Comparison of ENCODE assay signal across 21 cellular contexts in genomic region chr2:96361751-96362150, GRCh38. TPM values are rescaled to one million over a fixed set of nuclear protein-coding genes. Genes with fewer than 3 reads are reported as not detected.
DNase-seq lines count a peak whose midpoint lies in the region; ATAC-seq, FAIRE-seq and TF ChIP-seq lines count a peak whose summit lies in the region.
"Had no signal": no experiment of that assay in that cellular context is flagged by ENCODE, and none has a peak within 500 bp of the region (broad histone marks: within the 10 kb centered on the region; RNA-seq: fewer than 3 reads in every experiment).

No MANE protein-coding gene starts in this region.

- no peak for TF ChIP-seq CTCF in HepG2 (CRISPR knock-in tag; IDR thresholded peaks at IDR 0.05)
- no peak for TF ChIP-seq CTCF in right lobe of liver (IDR thresholded peaks at IDR 0.05)

- in situ Hi-C loops in HepG2 (cut with HindIII; ENCODE audit: extremely low pct_ligation_motif_present, low pct_unique_long_range_greater_than_20kb) = no loop called here

- no peak for FAIRE-seq in HepG2 (lab: Jason Lieb, UNC)
- FAIRE-seq: D721Med, GM12891, GM19239 had no signal

- POLR2A ChIA-PET in HepG2 (lab: Yijun Ruan, JAX) = no interaction called here

- H3K79me2 ChIP-seq in HepG2 (ENCODE audit: insufficient read depth, low read length) = no peaks in the 10 kb centered on the region

- no peaks in the 10 kb centered on the region for H3K27me3 Mint-ChIP-seq in T-helper 17 cell
- H3K27me3 Mint-ChIP-seq: CD4-positive, alpha-beta T cell had no signal

- no peaks in the 10 kb centered on the region for H4K20me1 ChIP-seq in HepG2 (ENCODE audit: insufficient read depth, low read length)
- H4K20me1 ChIP-seq: BLaER1 had no signal

- no peak overlapping the region for H3K4me2 ChIP-seq in HepG2 (ENCODE audit: low read depth, low read length)
- H3K4me2 ChIP-seq: BLaER1 had no signal

- H3K27ac Mint-ChIP-seq in T-helper 17 cell = peak overlapping the region; percentile 94
- H3K27ac Mint-ChIP-seq: CD4-positive, alpha-beta T cell; CD8-positive, alpha-beta T cell had no signal

- TF ChIP-seq POLR2A in HepG2 (IDR thresholded peaks at IDR 0.05; ENCODE audit: insufficient read depth in 1 of 2, low read depth in 2 of 2, low read length in 2 of 2) = no peak
- TF ChIP-seq POLR2A in right lobe of liver (IDR thresholded peaks at IDR 0.05) = no peak

- H3K4me1 Mint-ChIP-seq in T-helper 17 cell = peaks cover 13% of the 10 kb centered on the region
- H3K4me1 Mint-ChIP-seq: CD14-positive monocyte had no signal

- BruUV-seq in HepG2 (replicated peaks; lab: Mats Ljungman, UMichigan) = no TSS peak

- no peak overlapping the region for H2AFZ ChIP-seq in HepG2 (ENCODE audit: low read length)

- intact Hi-C loops in HepG2 (cut with micrococcal nuclease; ENCODE audit: unreplicated experiment) = no loop called here
- intact Hi-C loops in right lobe of liver (cut with DNase I) = no loop called here

- TF ChIP-seq EP300 in HepG2 (IDR thresholded peaks at IDR 0.05; ENCODE audit: low read depth in 2 of 2, low read length in 2 of 2) (no peak), HepG2 (CRISPR knock-in tag; IDR thresholded peaks at IDR 0.05; ENCODE audit: borderline replicate concordance) (no peak)

- H3K27me3 ChIP-seq in HepG2 (ENCODE audit: control insufficient read depth in 1 of 2, insufficient read depth in 2 of 2, low read length in 2 of 2) = no peaks in the 10 kb centered on the region
- no peaks in the 10 kb centered on the region for H3K27me3 ChIP-seq in right lobe of liver
- H3K27me3 ChIP-seq: BE2C, BLaER1 had no signal

- 62% methylated on average over 2 of the region's 2 CpGs for WGBS in HepG2 (ENCODE audit: low lambda C conversion rate)
- whole genome bisulfite sequencing in right lobe of liver (ENCODE audit: insufficient coverage, low coverage, low lambda C conversion rate, missing lambda C conversion rate) = 29% methylated on average over 2 of the region's 2 CpGs

- H3K9me3 ChIP-seq in HepG2 (ENCODE audit: low read length) (no peaks in the 10 kb centered on the region), right lobe of liver (no peaks in the 10 kb centered on the region), T-helper 17 cell (ENCODE audit: control insufficient read depth, low read length, poor library complexity, severe bottlenecking) (no peaks in the 10 kb centered on the region)
- H3K9me3 ChIP-seq: BE2C, BLaER1, Caco-2 had no signal

- TF ChIP-seq RAD21 in HepG2 (CRISPR knock-in tag; IDR thresholded peaks at IDR 0.05) = no peak

- ATAC-seq in HepG2 = peak; percentile 42; the same call in 1 of the 3 replicates
- no peak for ATAC-seq in right lobe of liver
- no peak for ATAC-seq in T-helper 17 cell
- no peak for ATAC-seq in HG03196 (IDR thresholded peaks at IDR 0.05; ENCODE audit: unreplicated experiment)
- ATAC-seq: CD8-positive, alpha-beta T cell had no signal

- no peak overlapping the region for H3K9ac ChIP-seq in HepG2 (ENCODE audit: insufficient read depth, low read depth, low read length)
- H3K9ac ChIP-seq: BLaER1 had no signal

- peaks cover 6% of the 10 kb centered on the region; the same call in 1 of the 2 replicates for H3K4me1 ChIP-seq in HepG2 (ENCODE audit: insufficient read depth, low read length)
- peaks cover 0 to 8% (median 2%) of the 10 kb centered on the region in 4 donors for H3K4me1 ChIP-seq in right lobe of liver
- H3K4me1 ChIP-seq: BE2C, BLaER1, Caco-2 had no signal

- no peak for DNase-seq in HepG2 (ENCODE audit: low spot score)
- no peak for DNase-seq in right lobe of liver
- DNase-seq in T-helper 17 cell = no peak
- no peak for DNase-seq in occipital lobe (lab: John Stamatoyannopoulos, UW)
- DNase-seq: ACHN; BE2C; C1 segment of cervical spinal cord; Caco-2; Calu3; CD4-positive, alpha-beta T cell; CD8-positive, alpha-beta T cell; DMS79 treated with DMSO at 0.1 percent for 48 hours; GF-D8 had no signal

- H3K4me3 ChIP-seq in HepG2 (replicated peaks in 1 of 3; ENCODE audit: insufficient read depth in 1 of 3, low read depth in 2 of 3, low read length in 3 of 3) = no peak overlapping the region
- H3K4me3 ChIP-seq in right lobe of liver = no peak overlapping the region
- H3K4me3 ChIP-seq: BLaER1 had no signal

- no peak overlapping the region for H3K4me3 Mint-ChIP-seq in T-helper 17 cell
- H3K4me3 Mint-ChIP-seq: CD14-positive monocyte; CD4-positive, alpha-beta T cell; CD8-positive, alpha-beta T cell had no signal

- CTCF ChIA-PET in HepG2 (lab: Yijun Ruan, JAX; ENCODE audit: low intra/inter-chr PET ratio, low total read pairs) = no interaction called here

- peaks cover 20 to 80% of the 10 kb centered on the region in 2 experiments for H3K36me3 ChIP-seq in HepG2 (replicated peaks in 1 of 2; ENCODE audit: control insufficient read depth in 1 of 2, insufficient read depth in 2 of 2, low read length in 2 of 2)
- H3K36me3 ChIP-seq in right lobe of liver = no peaks in the 10 kb centered on the region

- H3K27ac ChIP-seq in HepG2 (ENCODE audit: extremely low read length, insufficient read depth, low read length) (peak overlapping the region; percentile 24), right lobe of liver (no peak overlapping the region)
- H3K27ac ChIP-seq: 22Rv1, BLaER1 had no signal

- no peaks in the 10 kb centered on the region for H3K36me3 Mint-ChIP-seq in T-helper 17 cell (ENCODE audit: low read depth)
- H3K36me3 Mint-ChIP-seq: CD8-positive, alpha-beta T cell had no signal

RNA-seq across cellular contexts. Expression of gene NCAPH, which starts 26.2 kb away (rescaled TPM):
- total RNA-seq in HepG2 (2016; rRNA removed; fragmentation: Illumina TruSeq; extraction: Trizol) (48.8 and 66.9 TPM in 2 replicates), right lobe of liver (1 to 10 TPM in 2 of 6 experiments, under 1 TPM in 4; 0.24 to 1.6 (median 0.72) TPM), T-helper 17 cell (1 to 10 TPM; 1.4 to 3.0 TPM), occipital lobe (2.3 TPM)
- 17.2 and 17.9 TPM in 2 replicates for total RNA-seq in HepG2 (2016; cell fraction: cytosol; rRNA removed; fragmentation: Illumina TruSeq; extraction: Trizol; ENCODE audit: low read depth)
- total RNA-seq in HepG2 (2016; cell fraction: insoluble cytoplasmic fraction; rRNA removed; fragmentation: Illumina TruSeq; extraction: Trizol) = 51.2 and 65.6 TPM in 2 replicates
- 23.8 and 28.9 TPM in 2 replicates for total RNA-seq in HepG2 (2016; cell fraction: membrane; rRNA removed; fragmentation: Illumina TruSeq; extraction: Trizol)
- total RNA-seq in HepG2 (2016; cell fraction: nucleus; rRNA removed; fragmentation: Illumina TruSeq; extraction: Trizol) = 27.0 and 29.9 TPM in 2 replicates
- polyA plus RNA-seq in HepG2 (2011; rRNA removed) = 13.5 and 22.8 TPM in 2 replicates
- polyA plus RNA-seq in HepG2 (2011; cell fraction: cytosol; rRNA removed) = 15.0 and 23.3 TPM in 2 replicates
- polyA plus RNA-seq in HepG2 (2011; cell fraction: nucleus; rRNA removed) = 9.2 and 13.0 TPM in 2 replicates
- 7.8 and 19.4 TPM in 2 replicates for polyA plus RNA-seq in HepG2 (2012)
- 3.3 and 5.6 TPM in 2 replicates for polyA plus RNA-seq in HepG2 (2016; cell fraction: cytosol; fragmentation: Illumina TruSeq; extraction: Trizol; ENCODE audit: low read depth)
- polyA plus RNA-seq in HepG2 (2016; cell fraction: insoluble cytoplasmic fraction; fragmentation: Illumina TruSeq; extraction: Trizol; ENCODE audit: low read depth) = 62.0 and 66.5 TPM in 2 replicates
- polyA plus RNA-seq in HepG2 (2016; cell fraction: membrane; fragmentation: Illumina TruSeq; extraction: Trizol; ENCODE audit: low read depth) = 9.1 and 10.8 TPM in 2 replicates
- 35.6 and 38.5 TPM in 2 replicates for polyA plus RNA-seq in HepG2 (2016; cell fraction: nucleus; fragmentation: Illumina TruSeq; extraction: Trizol; ENCODE audit: insufficient read depth, low read depth)
- polyA minus RNA-seq in HepG2 (2011; rRNA and poly(A)+ RNA removed; ENCODE audit: low replicate concordance) = 29.4 and 107 TPM in 2 replicates
- 12.9 and 17.8 TPM in 2 replicates for polyA minus RNA-seq in HepG2 (2011; cell fraction: cytosol; rRNA and poly(A)+ RNA removed)
- 9.4 and 16.4 TPM in 2 replicates for polyA minus RNA-seq in HepG2 (2011; cell fraction: nucleus; rRNA and poly(A)+ RNA removed)

RNA-seq across cellular contexts. Expression of gene ITPRIPL1, which starts 36.6 kb away (rescaled TPM):
- total RNA-seq in HepG2 (2016; rRNA removed; fragmentation: Illumina TruSeq; extraction: Trizol) = 8.7 and 11.7 TPM in 2 replicates
- 1.8 TPM in 2 replicates for total RNA-seq in HepG2 (2016; cell fraction: cytosol; rRNA removed; fragmentation: Illumina TruSeq; extraction: Trizol; ENCODE audit: low read depth)
- 9.0 and 10.8 TPM in 2 replicates for total RNA-seq in HepG2 (2016; cell fraction: insoluble cytoplasmic fraction; rRNA removed; fragmentation: Illumina TruSeq; extraction: Trizol)
- 6.8 and 7.2 TPM in 2 replicates for total RNA-seq in HepG2 (2016; cell fraction: membrane; rRNA removed; fragmentation: Illumina TruSeq; extraction: Trizol)
- 7.6 and 9.0 TPM in 2 replicates for total RNA-seq in HepG2 (2016; cell fraction: nucleus; rRNA removed; fragmentation: Illumina TruSeq; extraction: Trizol)
- polyA plus RNA-seq in HepG2 (2011; rRNA removed) = 4.3 and 6.3 TPM in 2 replicates
- polyA plus RNA-seq in HepG2 (2011; cell fraction: cytosol; rRNA removed) = 5.1 and 5.4 TPM in 2 replicates
- 4.6 and 5.3 TPM in 2 replicates for polyA plus RNA-seq in HepG2 (2011; cell fraction: nucleus; rRNA removed)
- 7.4 and 9.8 TPM in 2 replicates for polyA plus RNA-seq in HepG2 (2012)
- polyA plus RNA-seq in HepG2 (2016; cell fraction: cytosol; fragmentation: Illumina TruSeq; extraction: Trizol; ENCODE audit: low read depth) = 1.3 and 2.7 TPM in 2 replicates
- 6.6 and 6.7 TPM in 2 replicates for polyA plus RNA-seq in HepG2 (2016; cell fraction: insoluble cytoplasmic fraction; fragmentation: Illumina TruSeq; extraction: Trizol; ENCODE audit: low read depth)
- polyA plus RNA-seq in HepG2 (2016; cell fraction: membrane; fragmentation: Illumina TruSeq; extraction: Trizol; ENCODE audit: low read depth) = 2.8 and 3.9 TPM in 2 replicates
- 11.2 and 11.5 TPM in 2 replicates for polyA plus RNA-seq in HepG2 (2016; cell fraction: nucleus; fragmentation: Illumina TruSeq; extraction: Trizol; ENCODE audit: insufficient read depth, low read depth)
- polyA minus RNA-seq in HepG2 (2011; rRNA and poly(A)+ RNA removed; ENCODE audit: low replicate concordance) = 0.16 and 9.3 TPM in 2 replicates
- polyA minus RNA-seq in HepG2 (2011; cell fraction: cytosol; rRNA and poly(A)+ RNA removed) = 3.9 and 4.1 TPM in 2 replicates
- 2.7 TPM in 2 replicates for polyA minus RNA-seq in HepG2 (2011; cell fraction: nucleus; rRNA and poly(A)+ RNA removed)
- total RNA-seq in right lobe of liver = 1 to 10 TPM in 1 of 6 experiments, under 1 TPM in 5; 0.15 to 1.2 (median 0.24) TPM
- total RNA-seq in T-helper 17 cell = 1 to 10 TPM; 6.6 to 9.9 TPM
- total RNA-seq in occipital lobe = 7.5 TPM
- total RNA-seq: A172 had no signal

RNA-seq across cellular contexts. Expression of gene SNRNP200, which starts 56.4 kb away (rescaled TPM):
- total RNA-seq in HepG2 (2016; rRNA removed; fragmentation: Illumina TruSeq; extraction: Trizol) = 99.0 and 163 TPM in 2 replicates
- total RNA-seq in HepG2 (2016; cell fraction: cytosol; rRNA removed; fragmentation: Illumina TruSeq; extraction: Trizol; ENCODE audit: low read depth) = 47.2 and 52.9 TPM in 2 replicates
- total RNA-seq in HepG2 (2016; cell fraction: insoluble cytoplasmic fraction; rRNA removed; fragmentation: Illumina TruSeq; extraction: Trizol) = 96.1 and 157 TPM in 2 replicates
- total RNA-seq in HepG2 (2016; cell fraction: membrane; rRNA removed; fragmentation: Illumina TruSeq; extraction: Trizol) = 38.5 and 38.9 TPM in 2 replicates
- total RNA-seq in HepG2 (2016; cell fraction: nucleus; rRNA removed; fragmentation: Illumina TruSeq; extraction: Trizol) = 100 and 111 TPM in 2 replicates
- polyA plus RNA-seq in HepG2 (2011; rRNA removed) = 228 and 232 TPM in 2 replicates
- polyA plus RNA-seq in HepG2 (2011; cell fraction: cytosol; rRNA removed) = 208 and 241 TPM in 2 replicates
- 356 and 374 TPM in 2 replicates for polyA plus RNA-seq in HepG2 (2011; cell fraction: nucleus; rRNA removed)
- polyA plus RNA-seq in HepG2 (2012) = 140 and 148 TPM in 2 replicates
- polyA plus RNA-seq in HepG2 (2016; cell fraction: cytosol; fragmentation: Illumina TruSeq; extraction: Trizol; ENCODE audit: low read depth) = 7.3 and 8.8 TPM in 2 replicates
- polyA plus RNA-seq in HepG2 (2016; cell fraction: insoluble cytoplasmic fraction; fragmentation: Illumina TruSeq; extraction: Trizol; ENCODE audit: low read depth) = 181 and 193 TPM in 2 replicates
- polyA plus RNA-seq in HepG2 (2016; cell fraction: membrane; fragmentation: Illumina TruSeq; extraction: Trizol; ENCODE audit: low read depth) = 14.0 and 16.1 TPM in 2 replicates
- 219 and 234 TPM in 2 replicates for polyA plus RNA-seq in HepG2 (2016; cell fraction: nucleus; fragmentation: Illumina TruSeq; extraction: Trizol; ENCODE audit: insufficient read depth, low read depth)
- 554 and 704 TPM in 2 replicates for polyA minus RNA-seq in HepG2 (2011; rRNA and poly(A)+ RNA removed; ENCODE audit: low replicate concordance)
- polyA minus RNA-seq in HepG2 (2011; cell fraction: cytosol; rRNA and poly(A)+ RNA removed) = 179 and 186 TPM in 2 replicates
- 151 and 182 TPM in 2 replicates for polyA minus RNA-seq in HepG2 (2011; cell fraction: nucleus; rRNA and poly(A)+ RNA removed)
- total RNA-seq in right lobe of liver = 10 to 100 TPM; 43.6 to 52.5 (median 46.8) TPM
- total RNA-seq in T-helper 17 cell = 100 to 1,000 TPM; 189 to 224 TPM
- 40.4 TPM for total RNA-seq in occipital lobe
